8 cellular contexts compared by ENCODE assay signal in the genomic region with DNA sequence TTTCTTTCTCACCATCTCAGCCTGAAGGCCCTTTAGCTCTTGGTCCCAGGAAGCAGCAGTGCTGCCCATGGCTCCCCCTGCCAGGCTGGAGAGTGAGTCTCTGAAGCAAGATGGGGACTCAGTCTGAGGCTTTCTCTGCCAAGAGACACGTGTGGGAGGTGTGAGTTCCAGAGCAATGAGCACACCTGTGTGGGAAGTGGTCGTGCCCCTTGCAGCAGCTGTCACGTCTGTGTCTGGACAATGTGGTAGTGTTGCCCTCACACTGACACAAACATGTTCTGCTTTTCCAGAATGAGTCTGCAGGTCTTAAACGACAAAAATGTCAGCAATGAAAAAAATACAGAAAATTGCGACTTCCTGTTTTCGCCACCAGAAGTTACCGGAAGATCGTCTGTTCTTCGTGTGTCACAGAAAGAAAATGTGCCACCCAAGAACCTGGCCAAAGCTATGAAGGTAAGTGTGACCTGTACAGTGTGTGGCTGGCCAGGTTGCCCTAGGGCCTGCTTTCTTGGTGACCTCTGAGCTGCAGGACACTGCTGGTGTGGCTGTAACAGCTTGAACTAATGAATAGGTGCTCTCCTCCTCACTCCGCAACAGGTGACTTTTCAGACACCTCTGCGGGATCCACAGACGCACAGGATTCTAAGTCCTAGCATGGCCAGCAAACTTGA. TPM values are rescaled to one million over a fixed set of nuclear protein-coding genes. Genes with fewer than 3 reads are reported as not detected.
DNase-seq lines count a peak whose midpoint lies in the region; ATAC-seq and TF ChIP-seq lines count a peak whose summit lies in the region.

No MANE protein-coding gene starts in this region.

- H3K9me2 ChIP-seq in DOHH2 (replicated peaks; ENCODE audit: control insufficient read depth, low read length), result no peaks in the 10 kb centered on the region

- H4K20me1 ChIP-seq in DOHH2 (ENCODE audit: control insufficient read depth, insufficient read depth, low read depth, low read length) (peaks cover 38% of the 10 kb centered on the region), OCI-LY3 (ENCODE audit: insufficient read depth, low read length) (peaks cover 15% of the 10 kb centered on the region; the same call in 1 of the 2 replicates)

- POLR2A ChIA-PET in activated naive CD8-positive, alpha-beta T cell treated with anti-CD3 and anti-CD28 coated beads, Interleukin-2, amount 10 ng/mL, durations not matched to agents 7 days and 5 days (lab: Charles Lee), result interaction anchor here (0.5 to 7.0 kb wide), 7 partner anchors 12 to 1641 kb away, joined by 3 to 148 read pairs (median 4); a partner anchor contains a TSS

- no peak for DNase-seq in activated naive CD8-positive, alpha-beta T cell treated with anti-CD3 and anti-CD28 coated beads, Interleukin-2, amount 10 ng/mL, durations not matched to agents 7 days and 5 days
- no peak for DNase-seq in effector CD8-positive, alpha-beta T cell (lab: John Stamatoyannopoulos, UW)
- no peak for DNase-seq in DMS79 treated with DMSO at 0.1 percent for 48 hours (lab: John Stamatoyannopoulos, UW)

- peaks cover 39% of the 10 kb centered on the region for H3K36me3 Mint-ChIP-seq in activated naive CD8-positive, alpha-beta T cell treated with anti-CD3 and anti-CD28 coated beads, Interleukin-2, amount 10 ng/mL, durations not matched to agents 7 days and 5 days

- H3K4me1 Mint-ChIP-seq in activated naive CD8-positive, alpha-beta T cell treated with anti-CD3 and anti-CD28 coated beads, Interleukin-2, amount 10 ng/mL, durations not matched to agents 7 days and 5 days, result peaks cover 41% of the 10 kb centered on the region

- H3K4me3 ChIP-seq in DOHH2 (ENCODE audit: low read length), result peak overlapping the region; percentile 79
- peak overlapping the region; percentile 97 for H3K4me3 ChIP-seq in OCI-LY3 (ENCODE audit: low read length)
- peak overlapping the region; percentile 82 to 90 for H3K4me3 ChIP-seq in neutrophil (ENCODE audit: low read depth in 1 of 2, low read length in 1 of 2)

- H3F3A ChIP-seq in DOHH2 (ENCODE audit: control insufficient read depth, insufficient read depth), result peaks cover 31% of the 10 kb centered on the region

- H3K36me3 ChIP-seq in DOHH2 (ENCODE audit: control insufficient read depth, low read length) (peaks cover 78% of the 10 kb centered on the region), OCI-LY3 (replicated peaks; ENCODE audit: low read depth, low read length) (peaks cover 41% of the 10 kb centered on the region), neutrophil (peaks cover 17% of the 10 kb centered on the region)

- H3K9me3 ChIP-seq in DOHH2 (ENCODE audit: control insufficient read depth, insufficient read depth, low read length), result no peaks in the 10 kb centered on the region
- no peaks in the 10 kb centered on the region for H3K9me3 ChIP-seq in OCI-LY3 (ENCODE audit: insufficient read depth, low read length)
- no peaks in the 10 kb centered on the region for H3K9me3 ChIP-seq in neutrophil

- H3K79me2 ChIP-seq in DOHH2 (ENCODE audit: control insufficient read depth, low read length), result peaks cover 89% of the 10 kb centered on the region
- peaks cover 84% of the 10 kb centered on the region for H3K79me2 ChIP-seq in OCI-LY3 (ENCODE audit: low read length)

- H3K27ac ChIP-seq in DOHH2 (ENCODE audit: low read depth, low read length), result peak overlapping the region; percentile 95
- H3K27ac ChIP-seq in OCI-LY3 (ENCODE audit: low read length), result peak overlapping the region; percentile 53
- peak overlapping the region; percentile 98 for H3K27ac ChIP-seq in neutrophil

- peak overlapping the region; percentile 95 for H3K9ac ChIP-seq in OCI-LY3 (ENCODE audit: low read length)

- H3K9me3 Mint-ChIP-seq in activated naive CD8-positive, alpha-beta T cell treated with anti-CD3 and anti-CD28 coated beads, Interleukin-2, amount 10 ng/mL, durations not matched to agents 7 days and 5 days, result no peaks in the 10 kb centered on the region

- peak overlapping the region; percentile 98 for H3K27ac Mint-ChIP-seq in activated naive CD8-positive, alpha-beta T cell treated with anti-CD3 and anti-CD28 coated beads, Interleukin-2, amount 10 ng/mL, durations not matched to agents 7 days and 5 days

- TF ChIP-seq CTCF in DOHH2 (IDR thresholded peaks at IDR 0.05; ENCODE audit: low read depth, low read length, poor library complexity, severe bottlenecking) (no peak), OCI-LY3 (IDR thresholded peaks at IDR 0.05; ENCODE audit: low read depth, low read length) (no peak), neutrophil (IDR thresholded peaks at IDR 0.05) (no peak)

- H3K27me3 ChIP-seq in DOHH2 (ENCODE audit: control insufficient read depth, low read length), result no peaks in the 10 kb centered on the region
- no peaks in the 10 kb centered on the region for H3K27me3 ChIP-seq in OCI-LY3 (ENCODE audit: low read depth, low read length)
- no peaks in the 10 kb centered on the region for H3K27me3 ChIP-seq in neutrophil

- H3K4me1 ChIP-seq in DOHH2 (ENCODE audit: control insufficient read depth, low read length) (peaks cover 59% of the 10 kb centered on the region), OCI-LY3 (ENCODE audit: low read length) (peaks cover 23% of the 10 kb centered on the region), neutrophil (ENCODE audit: control insufficient read depth in 1 of 2, insufficient read depth in 1 of 2, low read depth in 1 of 2, low read length in 1 of 2) (peaks cover 85 to 88% of the 10 kb centered on the region in 2 experiments)

- H3K4me2 ChIP-seq in DOHH2 (ENCODE audit: low read length), result peak overlapping the region; percentile 88
- H3K4me2 ChIP-seq in OCI-LY3 (ENCODE audit: low read length), result peak overlapping the region; percentile 99

- H3K27me3 Mint-ChIP-seq in activated naive CD8-positive, alpha-beta T cell treated with anti-CD3 and anti-CD28 coated beads, Interleukin-2, amount 10 ng/mL, durations not matched to agents 7 days and 5 days, result no peaks in the 10 kb centered on the region

- H3K4me3 Mint-ChIP-seq in activated naive CD8-positive, alpha-beta T cell treated with anti-CD3 and anti-CD28 coated beads, Interleukin-2, amount 10 ng/mL, durations not matched to agents 7 days and 5 days, result peak overlapping the region; percentile 99

- ATAC-seq in activated naive CD8-positive, alpha-beta T cell treated with anti-CD3 and anti-CD28 coated beads, Interleukin-2, amount 10 ng/mL, durations not matched to agents 7 days and 5 days (ENCODE audit: low read depth), result peak; percentile 1
- ATAC-seq in HG03039 (IDR thresholded peaks at IDR 0.05; ENCODE audit: unreplicated experiment) (no peak), GM18868 (IDR thresholded peaks at IDR 0.05; ENCODE audit: unreplicated experiment) (no peak)

- no peak overlapping the region for H2AFZ ChIP-seq in OCI-LY3 (ENCODE audit: low read depth, low read length)

RNA-seq across cellular contexts. Expression of a gene that starts 1.9 kb away (rescaled TPM):
- total RNA-seq in activated naive CD8-positive, alpha-beta T cell treated with anti-CD3 and anti-CD28 coated beads, Interleukin-2, amount 10 ng/mL, durations not matched to agents 7 days and 5 days, result 100 to 1,000 TPM; 234 to 235 TPM

RNA-seq across cellular contexts. Expression of a gene that starts 2.1 kb away (rescaled TPM):
- total RNA-seq in activated naive CD8-positive, alpha-beta T cell treated with anti-CD3 and anti-CD28 coated beads, Interleukin-2, amount 10 ng/mL, durations not matched to agents 7 days and 5 days, result 10 to 100 TPM; 27.5 to 27.6 TPM

RNA-seq across cellular contexts. Expression of a gene that starts 11.1 kb away (rescaled TPM):
- total RNA-seq in activated naive CD8-positive, alpha-beta T cell treated with anti-CD3 and anti-CD28 coated beads, Interleukin-2, amount 10 ng/mL, durations not matched to agents 7 days and 5 days, result 100 to 1,000 TPM in 1 of 2 experiments, 10 to 100 TPM in 1; 99.7 to 103 TPM

RNA-seq across cellular contexts. Expression of a gene that starts 39.2 kb away (rescaled TPM):
- total RNA-seq in activated naive CD8-positive, alpha-beta T cell treated with anti-CD3 and anti-CD28 coated beads, Interleukin-2, amount 10 ng/mL, durations not matched to agents 7 days and 5 days, result under 1 TPM; 0.54 to 0.97 TPM
